ENCODE assay signal across 8 cellular contexts in genomic region chr7:157011333-157012112, GRCh38. TPM values are rescaled to one million over a fixed set of nuclear protein-coding genes. Genes with fewer than 3 reads are reported as not detected.
DNase-seq lines count a peak whose midpoint lies in the region; ATAC-seq and TF ChIP-seq lines count a peak whose summit lies in the region.

No MANE protein-coding gene starts in this region.

- H3K27me3 ChIP-seq in endodermal cell (ENCODE audit: control insufficient read depth, insufficient read depth, low read length, poor library complexity, severe bottlenecking) (peaks cover 88% of the 10 kb centered on the region), subcutaneous abdominal adipose tissue (ENCODE audit: control insufficient read depth in 5 of 5, insufficient read depth in 4 of 5, low read length in 5 of 5) (peaks cover 72 to 86% (median 83%) of the 10 kb centered on the region in 5 donors)

- peaks cover 87% of the 10 kb centered on the region for H3K27me3 Mint-ChIP-seq in activated T-cell treated with anti-CD3 and anti-CD28 coated beads, Interleukin-2, amount 50 U/mL, for 24 hours
- peaks cover 86% of the 10 kb centered on the region for H3K27me3 Mint-ChIP-seq in endodermal cell (ENCODE audit: insufficient read depth)

- no peak for TF ChIP-seq CTCF in endodermal cell (conservative IDR thresholded peaks at IDR 0.05)

- H3K4me1 ChIP-seq in endodermal cell (ENCODE audit: control insufficient read depth, insufficient read depth, low read length) (peaks cover 24% of the 10 kb centered on the region), subcutaneous abdominal adipose tissue (ENCODE audit: control insufficient read depth in 5 of 5, insufficient read depth in 5 of 5, low read length in 5 of 5) (peaks cover 0 to 24% (median 16%) of the 10 kb centered on the region in 5 donors)

- H3K4me1 Mint-ChIP-seq in activated T-cell treated with anti-CD3 and anti-CD28 coated beads, Interleukin-2, amount 50 U/mL, for 24 hours (ENCODE audit: low read depth) = peaks cover 26% of the 10 kb centered on the region
- peaks cover 46% of the 10 kb centered on the region for H3K4me1 Mint-ChIP-seq in endodermal cell

- H3K9me3 ChIP-seq in endodermal cell (ENCODE audit: control insufficient read depth, low read length) = no peaks in the 10 kb centered on the region
- no peaks in the 10 kb centered on the region for H3K9me3 ChIP-seq in subcutaneous abdominal adipose tissue (ENCODE audit: control insufficient read depth in 5 of 5, low read length in 5 of 5)

- H3K4me3 ChIP-seq in endodermal cell (ENCODE audit: low read length) (peak overlapping the region; percentile 80), subcutaneous abdominal adipose tissue (ENCODE audit: low read depth in 1 of 5, low read length in 5 of 5) (peak overlapping the region in 3 of 5 donors; percentile 4 to 67 (median 62))

- H3K27ac Mint-ChIP-seq in activated T-cell treated with anti-CD3 and anti-CD28 coated beads, Interleukin-2, amount 50 U/mL, for 24 hours = no peak overlapping the region
- H3K27ac Mint-ChIP-seq in endodermal cell = peak overlapping the region; percentile 44

- 2 to 4% methylated on average over 12 to 37 of the region's 37 CpGs for WGBS in endodermal cell (ENCODE audit: insufficient coverage in 1 of 2, insufficient read length in 1 of 2), 2 experiments

- peak overlapping the region; percentile 53 for H3K4me3 Mint-ChIP-seq in activated T-cell treated with anti-CD3 and anti-CD28 coated beads, Interleukin-2, amount 50 U/mL, for 24 hours
- peak overlapping the region; percentile 59 for H3K4me3 Mint-ChIP-seq in endodermal cell

- H3K36me3 ChIP-seq in endodermal cell (ENCODE audit: control insufficient read depth, insufficient read depth, low read length) = no peaks in the 10 kb centered on the region
- no peaks in the 10 kb centered on the region for H3K36me3 ChIP-seq in subcutaneous abdominal adipose tissue (ENCODE audit: control insufficient read depth in 5 of 5, insufficient read depth in 5 of 5, low read length in 5 of 5)

- H3K9ac ChIP-seq in endodermal cell (ENCODE audit: extremely low read depth, low read length, poor library complexity, severe bottlenecking) = no peak overlapping the region
- H3K9ac ChIP-seq in subcutaneous abdominal adipose tissue (ENCODE audit: low read length in 5 of 5) = no peak overlapping the region

- H3K36me3 Mint-ChIP-seq in activated T-cell treated with anti-CD3 and anti-CD28 coated beads, Interleukin-2, amount 50 U/mL, for 24 hours (ENCODE audit: low read depth) = no peaks in the 10 kb centered on the region
- H3K36me3 Mint-ChIP-seq in endodermal cell (ENCODE audit: low read depth) = no peaks in the 10 kb centered on the region

- H3K27ac ChIP-seq in endodermal cell (ENCODE audit: low read depth, low read length) (no peak overlapping the region), subcutaneous abdominal adipose tissue (ENCODE audit: low read depth, low read length) (no peak overlapping the region)

- DNase-seq in activated T-cell treated with anti-CD3 and anti-CD28 coated beads, Interleukin-2, amount 50 U/mL, for 24 hours = peak; percentile 39
- DNase-seq in activated T-cell treated with anti-CD3 and anti-CD28 coated beads for 4 hours (no peak), NCI-H2171 treated with DMSO at 0.1 percent for 48 hours (lab: John Stamatoyannopoulos, UW) (peak; percentile 37), endodermal cell (peak; percentile 88), NCI-H187 treated with DMSO at 0.1 percent for 48 hours (lab: John Stamatoyannopoulos, UW) (no peak), OCI-M2 (lab: John Stamatoyannopoulos, UW; ENCODE audit: unreplicated experiment) (no peak)

- ATAC-seq in GM18498 (IDR thresholded peaks at IDR 0.05; ENCODE audit: unreplicated experiment) = no peak

- no peaks in the 10 kb centered on the region for H3K9me3 Mint-ChIP-seq in activated T-cell treated with anti-CD3 and anti-CD28 coated beads, Interleukin-2, amount 50 U/mL, for 24 hours
- H3K9me3 Mint-ChIP-seq in endodermal cell = no peaks in the 10 kb centered on the region

RNA-seq across cellular contexts. Expression of gene MNX1, which starts 1.1 kb away (rescaled TPM):
- 10 to 100 TPM; 14.5 to 18.7 TPM for total RNA-seq in endodermal cell
- 1.7 TPM for polyA plus RNA-seq in endodermal cell (2013, experiment 1 of 2)
- polyA plus RNA-seq in endodermal cell (2013, experiment 2 of 2) = 2.1 TPM

Comparison
In these comparisons a context has a peak if more than half of its experiments do, and no peak if none do; other contexts are left out.
1. DNase-seq: peak in activated T-cell treated with anti-CD3 and anti-CD28 coated beads, Interleukin-2, amount 50 U/mL, for 24 hours (single experiment), NCI-H2171 treated with DMSO at 0.1 percent for 48 hours (single experiment) and endodermal cell (single experiment); none in activated T-cell treated with anti-CD3 and anti-CD28 coated beads for 4 hours (single experiment), NCI-H187 treated with DMSO at 0.1 percent for 48 hours (single experiment) and OCI-M2 (single experiment).